Comparison of ENCODE assay signal across 26 cellular contexts in the genomic region with DNA sequence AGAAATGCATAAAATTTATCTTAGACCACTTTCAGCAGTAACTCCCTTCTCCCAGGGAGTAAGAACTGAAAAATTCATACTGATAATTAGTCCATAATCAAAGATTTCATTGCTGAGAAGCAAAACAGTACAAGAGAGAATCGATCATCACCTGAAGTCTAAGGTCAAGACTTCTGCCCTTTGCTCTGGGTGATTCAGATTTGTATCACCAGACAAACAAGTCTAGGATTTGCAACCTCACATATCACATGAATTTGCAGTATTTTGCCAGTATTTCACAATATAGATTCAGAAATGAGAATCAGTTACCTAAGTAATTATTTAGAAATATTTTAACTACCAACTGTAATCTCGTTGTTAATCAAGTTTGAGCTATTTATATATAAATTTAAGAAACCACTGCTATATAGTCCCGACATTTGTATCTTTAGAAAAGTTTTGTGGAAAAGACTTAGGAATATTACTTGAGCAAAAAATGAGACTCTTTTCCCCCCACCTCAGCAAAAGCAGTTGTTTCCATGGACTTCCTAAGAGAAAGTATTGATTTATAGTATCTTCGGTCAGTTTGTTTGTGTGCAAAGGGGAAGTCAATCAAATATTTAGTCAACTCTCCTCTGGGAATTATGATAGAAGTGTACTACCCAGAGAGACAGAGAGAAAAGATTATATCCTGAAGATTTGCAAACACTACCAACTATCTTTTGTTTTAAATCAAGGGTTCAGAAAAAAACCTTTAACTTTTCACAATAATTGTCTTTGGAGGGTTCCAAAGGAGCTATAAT.
"Had no signal": no experiment of that assay in that cellular context is flagged by ENCODE, and none has a peak within 500 bp of the region (broad histone marks: within the 10 kb centered on the region; RNA-seq: fewer than 3 reads in every experiment).

No MANE protein-coding gene starts in this region.

- FAIRE-seq: urothelium cell line had no signal

- H3K27ac ChIP-seq: stomach, suprapubic skin, testis, thoracic aorta, thyroid gland, tibial artery, tibial nerve, transverse colon, upper lobe of left lung, upper lobe of right lung, uterus, vagina had no signal

- H3K36me3 ChIP-seq: stomach, suprapubic skin, thoracic aorta, thyroid gland, tibial artery, tibial nerve, transverse colon, upper lobe of left lung, upper lobe of right lung, uterus, vagina had no signal

- H3K9me3 ChIP-seq: stomach, suprapubic skin, testis, thoracic aorta, thyroid gland, tibial artery, tibial nerve, transverse colon, upper lobe of left lung, upper lobe of right lung, uterus, vagina had no signal

- H3K4me1 ChIP-seq: stomach, suprapubic skin, testis, thyroid gland, tibial artery, tibial nerve, transverse colon, upper lobe of left lung, upper lobe of right lung, uterus, vagina had no signal

- ATAC-seq: stimulated activated effector memory CD8-positive, alpha-beta T cell treated with anti-CD3 and anti-CD28 coated beads, Interleukin-12 subunit alpha, Interleukin-12 subunit beta, amount 100 ng/mL, for 72 hours; stimulated activated memory B cell treated with anti-CD40 and anti-IgM and Interleukin-4, amounts not matched to agents 10 μg/mL and 1 μg/mL and 100 μg/mL, for 72 hours; stimulated activated naive B cell treated with anti-CD40 and anti-IgM and Interleukin-4, amounts not matched to agents 10 μg/mL and 1 μg/mL and 100 μg/mL, for 72 hours; stimulated activated naive CD8-positive, alpha-beta T cell treated with anti-CD3 and anti-CD28 coated beads, Interleukin-15, amount 100 ng/mL, for 72 hours; stimulated activated naive CD8-positive, alpha-beta T cell treated with anti-CD3 and anti-CD28 coated beads, Interleukin-15, Interleukin-2, amounts not matched to agents 100 U/mL and 50 U/mL, for 24 hours; upper lobe of right lung had no signal

- H3K4me3 ChIP-seq: stomach, suprapubic skin, testis, thoracic aorta, thyroid gland, tibial artery, tibial nerve, transverse colon, upper lobe of left lung, upper lobe of right lung, uterus, vagina had no signal

- H3K27me3 ChIP-seq: stomach, suprapubic skin, testis, thyroid gland, tibial artery, tibial nerve, transverse colon, upper lobe of left lung, upper lobe of right lung, uterus, vagina had no signal

- DNase-seq: stimulated activated CD4-positive, alpha-beta T cell treated with anti-CD3 and anti-CD28 coated beads, Interleukin-2, amount 100 ng/mL, for 48 hours; stimulated activated CD4-positive, alpha-beta T cell treated with anti-CD3 and anti-CD28 coated beads, Interleukin-4, amount 100 ng/mL, for 1 hour; stimulated activated CD4-positive, alpha-beta T cell treated with anti-CD3 and anti-CD28 coated beads, Interleukin-4, amount 100 ng/mL, for 24 hours; stimulated activated CD4-positive, alpha-beta T cell treated with anti-CD3 and anti-CD28 coated beads, Interleukin-4, amount 100 ng/mL, for 4 hours; stimulated activated CD8-positive, alpha-beta memory T cell treated with anti-CD3 and anti-CD28 coated beads, Interleukin-4, amount 100 ng/mL, for 48 hours; stimulated activated naive B cell treated with anti-CD40 and anti-IgM and Interleukin-4, amounts not matched to agents 10 μg/mL and 1 μg/mL and 100 μg/mL, for 72 hours; stimulated activated naive CD4-positive, alpha-beta T cell; stimulated activated naive CD4-positive, alpha-beta T cell treated with Interleukin-2 at 50 U/mL for 16 hours; stimulated activated naive CD8-positive, alpha-beta T cell treated with anti-CD3 and anti-CD28 coated beads, Interleukin-15, amount 100 ng/mL, for 72 hours; stimulated activated naive CD8-positive, alpha-beta T cell treated with anti-CD3 and anti-CD28 coated beads, Interleukin-15, Interleukin-2, amounts not matched to agents 100 U/mL and 50 U/mL, for 24 hours; stomach; substantia nigra; testis; thyroid gland; tibial artery; transverse colon; upper lobe of left lung; upper lobe of right lung; uterus had no signal
